In genomic region chr18:48202899-48203260, GRCh38 we compare ENCODE assay signal across 28 cellular contexts.
"Had no signal": no experiment of that assay in that cellular context is flagged by ENCODE, and none has a peak within 500 bp of the region (broad histone marks: within the 10 kb centered on the region; RNA-seq: fewer than 3 reads in every experiment).

No MANE protein-coding gene starts in this region.

- H3K4me3 ChIP-seq: coronary artery, dorsolateral prefrontal cortex had no signal

- ATAC-seq: activated CD4-positive, alpha-beta T cell treated with anti-CD3 and anti-CD28 coated beads for 36 hours; activated naive CD4-positive, alpha-beta T cell treated with anti-CD3 and anti-CD28 coated beads, Interleukin-2, amount 50 U/mL, for 72 hours; activated T-cell treated with anti-CD3 and anti-CD28 coated beads, Interleukin-2, amount 50 U/mL, for 72 hours; esophagus mucosa; T-helper 17 cell had no signal

- H3K27me3 ChIP-seq: brain microvascular endothelial cell had no signal

- H3K4me1 Mint-ChIP-seq: activated naive CD4-positive, alpha-beta T cell treated with anti-CD3 and anti-CD28 coated beads, Interleukin-2, amount 10 ng/mL, durations not matched to agents 7 days and 5 days; activated naive CD8-positive, alpha-beta T cell treated with anti-CD3 and anti-CD28 coated beads, Interleukin-2, amount 10 ng/mL, durations not matched to agents 7 days and 5 days; central memory CD8-positive, alpha-beta T cell had no signal

- H3K36me3 ChIP-seq: brain microvascular endothelial cell had no signal

- H3K27ac ChIP-seq: brain microvascular endothelial cell, coronary artery, dorsolateral prefrontal cortex had no signal

- H3K4me3 Mint-ChIP-seq: activated CD4-positive, alpha-beta memory T cell treated with anti-CD3 and anti-CD28 coated beads for 36 hours; activated CD4-positive, alpha-beta T cell treated with anti-CD3 and anti-CD28 coated beads for 36 hours; activated CD4-positive, alpha-beta T cell treated with anti-CD3 and anti-CD28 coated beads, Interleukin-2, amount 10 ng/mL, durations not matched to agents 24 days and 14 days; activated naive CD4-positive, alpha-beta T cell treated with anti-CD3 and anti-CD28 coated beads, Interleukin-2, amount 10 ng/mL, durations not matched to agents 7 days and 5 days; activated naive CD8-positive, alpha-beta T cell treated with anti-CD3 and anti-CD28 coated beads, Interleukin-2, amount 10 ng/mL, durations not matched to agents 7 days and 5 days; activated T-cell treated with anti-CD3 and anti-CD28 coated beads, Interleukin-2, amount 50 U/mL, for 24 hours; activated T-cell treated with anti-CD3 and anti-CD28 coated beads, Interleukin-2, amount 50 U/mL, for 72 hours; central memory CD8-positive, alpha-beta T cell; dendritic cell treated with granulocyte-macrophage colony-stimulating factor and Interleukin-4, amounts not matched to agents 40 ng/mL and 50 ng/mL, for 4 days; endodermal cell; T-helper 17 cell; T-helper 2 cell treated with Interferon-gamma antibody and Interleukin-4, amounts not matched to agents 5 μg/mL and 100 μg/mL, for 36 hours had no signal

- H3K27ac Mint-ChIP-seq: activated CD4-positive, alpha-beta memory T cell treated with anti-CD3 and anti-CD28 coated beads for 36 hours; activated CD4-positive, alpha-beta T cell treated with anti-CD3 and anti-CD28 coated beads for 36 hours; activated CD4-positive, alpha-beta T cell treated with anti-CD3 and anti-CD28 coated beads, Interleukin-2, amount 10 ng/mL, durations not matched to agents 24 days and 14 days; activated naive CD4-positive, alpha-beta T cell treated with anti-CD3 and anti-CD28 coated beads, Interleukin-2, amount 10 ng/mL, durations not matched to agents 7 days and 5 days; activated naive CD4-positive, alpha-beta T cell treated with anti-CD3 and anti-CD28 coated beads, Interleukin-2, amount 50 U/mL, for 72 hours; activated naive CD8-positive, alpha-beta T cell treated with anti-CD3 and anti-CD28 coated beads, Interleukin-2, amount 10 ng/mL, durations not matched to agents 7 days and 5 days; activated T-cell treated with anti-CD3 and anti-CD28 coated beads, Interleukin-2, amount 50 U/mL, for 24 hours; activated T-cell treated with anti-CD3 and anti-CD28 coated beads, Interleukin-2, amount 50 U/mL, for 72 hours; dendritic cell treated with granulocyte-macrophage colony-stimulating factor and Interleukin-4, amounts not matched to agents 40 ng/mL and 50 ng/mL, for 4 days; endodermal cell; T-helper 17 cell; T-helper 2 cell treated with Interferon-gamma antibody and Interleukin-4, amounts not matched to agents 5 μg/mL and 100 μg/mL, for 36 hours had no signal

- DNase-seq: activated CD4-positive, alpha-beta memory T cell treated with anti-CD3 and anti-CD28 coated beads for 36 hours; activated CD4-positive, alpha-beta T cell treated with anti-CD3 and anti-CD28 coated beads for 36 hours; activated CD4-positive, alpha-beta T cell treated with anti-CD3 and anti-CD28 coated beads, Interleukin-2, amount 10 ng/mL, durations not matched to agents 24 days and 14 days; activated CD4-positive, CD25-positive, alpha-beta regulatory T cell; activated CD4-positive, CD25-positive, alpha-beta regulatory T cell treated with anti-CD3 and anti-CD28 coated beads, Interleukin-2, amount 50 U/mL, for 72 hours; activated CD8-positive, alpha-beta memory T cell treated with anti-CD3 and anti-CD28 coated beads, Interleukin-2, amount 50 U/mL, for 48 hours; activated gamma-delta T cell; activated naive CD4-positive, alpha-beta T cell; activated naive CD4-positive, alpha-beta T cell treated with anti-CD3 and anti-CD28 coated beads, Interleukin-2, amount 10 ng/mL, durations not matched to agents 7 days and 5 days; activated naive CD8-positive, alpha-beta T cell treated with anti-CD3 and anti-CD28 coated beads, Interleukin-2, amount 10 ng/mL, durations not matched to agents 7 days and 5 days; activated T-cell treated with anti-CD3 and anti-CD28 coated beads for 4 hours; activated T-cell treated with anti-CD3 and anti-CD28 coated beads, Interleukin-2, amount 50 U/mL, for 24 hours; activated T-cell treated with anti-CD3 and anti-CD28 coated beads, Interleukin-2, amount 50 U/mL, for 72 hours; brain microvascular endothelial cell; dorsolateral prefrontal cortex; effector memory CD4-positive, alpha-beta T cell; endodermal cell; foreskin fibroblast; SW 1271; T-helper 1 cell; T-helper 17 cell; T1000 had no signal

- H3K36me3 Mint-ChIP-seq: activated CD4-positive, alpha-beta memory T cell treated with anti-CD3 and anti-CD28 coated beads for 36 hours; activated naive CD4-positive, alpha-beta T cell treated with anti-CD3 and anti-CD28 coated beads, Interleukin-2, amount 10 ng/mL, durations not matched to agents 7 days and 5 days; activated naive CD4-positive, alpha-beta T cell treated with anti-CD3 and anti-CD28 coated beads, Interleukin-2, amount 50 U/mL, for 72 hours; activated naive CD8-positive, alpha-beta T cell treated with anti-CD3 and anti-CD28 coated beads, Interleukin-2, amount 10 ng/mL, durations not matched to agents 7 days and 5 days had no signal

- H3K9me3 Mint-ChIP-seq: activated CD4-positive, alpha-beta memory T cell treated with anti-CD3 and anti-CD28 coated beads for 36 hours; activated CD4-positive, alpha-beta T cell treated with anti-CD3 and anti-CD28 coated beads, Interleukin-2, amount 10 ng/mL, durations not matched to agents 24 days and 14 days; activated naive CD4-positive, alpha-beta T cell treated with anti-CD3 and anti-CD28 coated beads, Interleukin-2, amount 10 ng/mL, durations not matched to agents 7 days and 5 days; activated naive CD4-positive, alpha-beta T cell treated with anti-CD3 and anti-CD28 coated beads, Interleukin-2, amount 50 U/mL, for 72 hours; activated naive CD8-positive, alpha-beta T cell treated with anti-CD3 and anti-CD28 coated beads, Interleukin-2, amount 10 ng/mL, durations not matched to agents 7 days and 5 days; activated T-cell treated with anti-CD3 and anti-CD28 coated beads, Interleukin-2, amount 50 U/mL, for 24 hours; central memory CD8-positive, alpha-beta T cell; dendritic cell treated with granulocyte-macrophage colony-stimulating factor and Interleukin-4, amounts not matched to agents 40 ng/mL and 50 ng/mL, for 4 days; endodermal cell; T-helper 2 cell treated with Interferon-gamma antibody and Interleukin-4, amounts not matched to agents 5 μg/mL and 100 μg/mL, for 36 hours had no signal
